Comparison of ENCODE assay signal across 8 cellular contexts in genomic region chr3:111072016-111072891, GRCh38. TPM values are rescaled to one million over a fixed set of nuclear protein-coding genes. Genes with fewer than 3 reads are reported as not detected.
DNase-seq lines count a peak whose midpoint lies in the region; ATAC-seq lines count a peak whose summit lies in the region.

No MANE protein-coding gene starts in this region.

- H3K4me1 Mint-ChIP-seq in T-helper 2 cell treated with Interferon-gamma antibody and Interleukin-4, amounts not matched to agents 5 μg/mL and 100 μg/mL, for 36 hours (ENCODE audit: low read depth), result peaks cover 22% of the 10 kb centered on the region
- H3K4me1 Mint-ChIP-seq in dendritic cell treated with granulocyte-macrophage colony-stimulating factor and Interleukin-4, amounts not matched to agents 40 ng/mL and 50 ng/mL, for 4 days (ENCODE audit: low read depth), result peaks cover 26% of the 10 kb centered on the region
- H3K4me1 Mint-ChIP-seq in stimulated activated naive B cell treated with anti-CD40 and anti-IgM and Interleukin-4, amounts not matched to agents 10 μg/mL and 1 μg/mL and 100 μg/mL, for 72 hours, result peaks cover 14 to 32% of the 10 kb centered on the region in 2 donors

- peaks cover 73% of the 10 kb centered on the region for H3K27me3 Mint-ChIP-seq in T-helper 2 cell treated with Interferon-gamma antibody and Interleukin-4, amounts not matched to agents 5 μg/mL and 100 μg/mL, for 36 hours (ENCODE audit: low read depth)
- peaks cover 70% of the 10 kb centered on the region for H3K27me3 Mint-ChIP-seq in dendritic cell treated with granulocyte-macrophage colony-stimulating factor and Interleukin-4, amounts not matched to agents 40 ng/mL and 50 ng/mL, for 4 days
- H3K27me3 Mint-ChIP-seq in stimulated activated naive B cell treated with anti-CD40 and anti-IgM and Interleukin-4, amounts not matched to agents 10 μg/mL and 1 μg/mL and 100 μg/mL, for 72 hours, result peaks cover 49 to 58% of the 10 kb centered on the region in 2 donors

- H3K9me3 Mint-ChIP-seq in T-helper 2 cell treated with Interferon-gamma antibody and Interleukin-4, amounts not matched to agents 5 μg/mL and 100 μg/mL, for 36 hours, result no peaks in the 10 kb centered on the region
- H3K9me3 Mint-ChIP-seq in dendritic cell treated with granulocyte-macrophage colony-stimulating factor and Interleukin-4, amounts not matched to agents 40 ng/mL and 50 ng/mL, for 4 days, result no peaks in the 10 kb centered on the region
- H3K9me3 Mint-ChIP-seq in stimulated activated naive B cell treated with anti-CD40 and anti-IgM and Interleukin-4, amounts not matched to agents 10 μg/mL and 1 μg/mL and 100 μg/mL, for 72 hours, result no peaks in the 10 kb centered on the region

- H3K27ac Mint-ChIP-seq in T-helper 2 cell treated with Interferon-gamma antibody and Interleukin-4, amounts not matched to agents 5 μg/mL and 100 μg/mL, for 36 hours, result peak overlapping the region; percentile 37
- no peak overlapping the region for H3K27ac Mint-ChIP-seq in dendritic cell treated with granulocyte-macrophage colony-stimulating factor and Interleukin-4, amounts not matched to agents 40 ng/mL and 50 ng/mL, for 4 days
- H3K27ac Mint-ChIP-seq in stimulated activated naive B cell treated with anti-CD40 and anti-IgM and Interleukin-4, amounts not matched to agents 10 μg/mL and 1 μg/mL and 100 μg/mL, for 72 hours, result peak overlapping the region; percentile 65

- H3K36me3 Mint-ChIP-seq in T-helper 2 cell treated with Interferon-gamma antibody and Interleukin-4, amounts not matched to agents 5 μg/mL and 100 μg/mL, for 36 hours (ENCODE audit: low read depth), result no peaks in the 10 kb centered on the region
- peaks cover 9% of the 10 kb centered on the region for H3K36me3 Mint-ChIP-seq in dendritic cell treated with granulocyte-macrophage colony-stimulating factor and Interleukin-4, amounts not matched to agents 40 ng/mL and 50 ng/mL, for 4 days (ENCODE audit: low read depth)
- no peaks in the 10 kb centered on the region for H3K36me3 Mint-ChIP-seq in stimulated activated naive B cell treated with anti-CD40 and anti-IgM and Interleukin-4, amounts not matched to agents 10 μg/mL and 1 μg/mL and 100 μg/mL, for 72 hours

- H3K4me3 Mint-ChIP-seq in T-helper 2 cell treated with Interferon-gamma antibody and Interleukin-4, amounts not matched to agents 5 μg/mL and 100 μg/mL, for 36 hours, result peak overlapping the region; percentile 87
- peak overlapping the region; percentile 74 for H3K4me3 Mint-ChIP-seq in dendritic cell treated with granulocyte-macrophage colony-stimulating factor and Interleukin-4, amounts not matched to agents 40 ng/mL and 50 ng/mL, for 4 days
- peak overlapping the region; percentile 75 to 85 for H3K4me3 Mint-ChIP-seq in stimulated activated naive B cell treated with anti-CD40 and anti-IgM and Interleukin-4, amounts not matched to agents 10 μg/mL and 1 μg/mL and 100 μg/mL, for 72 hours

- DNase-seq in NCI-H2227 (lab: John Stamatoyannopoulos, UW; ENCODE audit: unreplicated experiment) (peak; percentile 19), NCI-H2227 treated with DMSO at 0.1 percent for 48 hours (lab: John Stamatoyannopoulos, UW) (no peak), lung microvascular endothelial cell (ENCODE audit: low read depth in 2 of 2) (peak; percentile 31 to 42), NCI-H187 (lab: John Stamatoyannopoulos, UW) (no peak)
- DNase-seq in T-helper 2 cell treated with Interferon-gamma antibody and Interleukin-4, amounts not matched to agents 5 μg/mL and 100 μg/mL, for 36 hours (ENCODE audit: low spot score), result no peak
- DNase-seq in stimulated activated naive B cell treated with anti-CD40 and anti-IgM and Interleukin-4, amounts not matched to agents 10 μg/mL and 1 μg/mL and 100 μg/mL, for 72 hours, result peak; percentile 1

- ATAC-seq in HG03045 (IDR thresholded peaks at IDR 0.05; ENCODE audit: unreplicated experiment), result peak; percentile 37
- peak; percentile 33 to 41 for ATAC-seq in stimulated activated naive B cell treated with anti-CD40 and anti-IgM and Interleukin-4, amounts not matched to agents 10 μg/mL and 1 μg/mL and 100 μg/mL, for 72 hours (replicated peaks)

- intact Hi-C loops in dendritic cell treated with granulocyte-macrophage colony-stimulating factor and Interleukin-4, amounts not matched to agents 40 ng/mL and 50 ng/mL, for 4 days (cut with micrococcal nuclease), result no loop called here

RNA-seq across cellular contexts. Expression of gene NECTIN3, which starts 0.6 kb away (rescaled TPM):
- 33.3 and 44.8 TPM in 2 replicates for total RNA-seq in lung microvascular endothelial cell

Comparison
In these comparisons a context has a peak if more than half of its experiments do, and no peak if none do; other contexts are left out.
1. DNase-seq: peak in NCI-H2227 (single experiment), lung microvascular endothelial cell (2 of 2) and stimulated activated naive B cell treated with anti-CD40 and anti-IgM and Interleukin-4, amounts not matched to agents 10 μg/mL and 1 μg/mL and 100 μg/mL, for 72 hours (single experiment); none in NCI-H2227 treated with DMSO at 0.1 percent for 48 hours (single experiment), T-helper 2 cell treated with Interferon-gamma antibody and Interleukin-4, amounts not matched to agents 5 μg/mL and 100 μg/mL, for 36 hours (single experiment) and NCI-H187 (0 of 2).
2. Peak in every context shown above with its lines, with median percentiles within 50 percentile points of each other: H3K4me3 Mint-ChIP-seq.